ENCODE assay signal across 16 cellular contexts in the genomic region with DNA sequence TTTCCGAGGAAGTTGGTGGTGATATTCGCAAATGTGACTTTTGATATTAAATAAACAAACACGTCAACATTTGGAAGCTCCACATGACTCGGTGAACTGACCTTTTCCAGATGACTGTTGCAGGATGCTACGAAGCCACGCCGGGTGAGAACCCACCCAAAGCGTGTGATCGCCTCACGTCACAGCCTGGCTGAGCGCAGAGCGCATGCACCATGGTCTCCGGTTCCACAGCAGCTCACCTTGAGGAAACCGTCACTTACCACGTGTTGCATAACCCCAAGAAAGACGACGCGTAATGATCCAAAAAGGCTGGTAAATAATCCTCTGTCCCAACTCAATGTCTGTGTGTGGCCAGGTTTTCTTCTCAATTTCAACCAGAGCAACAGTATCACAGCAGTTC.
"Had no signal": no experiment of that assay in that cellular context is flagged by ENCODE, and none has a peak within 500 bp of the region (broad histone marks: within the 10 kb centered on the region; RNA-seq: fewer than 3 reads in every experiment).

No MANE protein-coding gene starts in this region.

- H3K9me3 ChIP-seq: body of pancreas, left lung, thyroid gland had no signal

- H3K27ac Mint-ChIP-seq: activated naive CD8-positive, alpha-beta T cell treated with anti-CD3 and anti-CD28 coated beads, Interleukin-2, amount 50 U/mL, for 24 hours had no signal

- H3K27ac ChIP-seq: body of pancreas, cardiac muscle cell, left lung, SK-N-MC, thyroid gland had no signal

- H3K9me3 Mint-ChIP-seq: activated naive CD8-positive, alpha-beta T cell treated with anti-CD3 and anti-CD28 coated beads, Interleukin-2, amount 50 U/mL, for 24 hours had no signal

- H3K36me3 ChIP-seq: cardiac muscle cell, left lung, thyroid gland had no signal

- H3K4me3 ChIP-seq: body of pancreas, cardiac muscle cell, left lung, SK-N-MC, thyroid gland had no signal

- H3K4me1 Mint-ChIP-seq: activated naive CD8-positive, alpha-beta T cell treated with anti-CD3 and anti-CD28 coated beads, Interleukin-2, amount 50 U/mL, for 24 hours had no signal

- ATAC-seq: activated naive CD8-positive, alpha-beta T cell treated with anti-CD3 and anti-CD28 coated beads, Interleukin-2, amount 50 U/mL, for 24 hours; body of pancreas; left lung had no signal

- H3K4me3 Mint-ChIP-seq: activated naive CD8-positive, alpha-beta T cell treated with anti-CD3 and anti-CD28 coated beads, Interleukin-2, amount 50 U/mL, for 24 hours had no signal

- DNase-seq: activated CD4-positive, alpha-beta T cell treated with anti-CD3 and anti-CD28 coated beads for 4 hours; activated CD4-positive, alpha-beta T cell treated with anti-CD3 and anti-CD28 coated beads, Interleukin-2, amount 50 U/mL, for 48 hours; activated naive CD4-positive, alpha-beta T cell treated with anti-CD3 and anti-CD28 coated beads, Interleukin-2, amount 50 U/mL, for 16 hours; activated naive CD8-positive, alpha-beta T cell treated with anti-CD3 and anti-CD28 coated beads, Interleukin-2, amount 50 U/mL, for 24 hours; activated T-cell treated with anti-CD3 and anti-CD28 coated beads, Interleukin-2, amount 50 U/mL, for 48 hours; anterior cingulate cortex; effector memory CD4-positive, alpha-beta T cell; foreskin melanocyte; nucleus accumbens; stimulated activated CD4-positive, alpha-beta T cell treated with anti-CD3 and anti-CD28 coated beads, Interleukin-4, amount 100 ng/mL, for 24 hours; stimulated activated naive CD4-positive, alpha-beta T cell treated with Interleukin-2 at 50 U/mL for 16 hours; thyroid gland had no signal

- H3K27me3 ChIP-seq: body of pancreas, thyroid gland had no signal

- H3K4me1 ChIP-seq: body of pancreas, left lung had no signal
